11 cellular contexts compared by ENCODE assay signal in genomic region chr10:119412244-119412750, GRCh38.
A peak's percentile ranks its signal among the peaks of the same experiment; 100 is the strongest.
DNase-seq lines count a peak whose midpoint lies in the region; ATAC-seq, FAIRE-seq and TF ChIP-seq lines count a peak whose summit lies in the region.
"Had no signal": no experiment of that assay in that cellular context is flagged by ENCODE, and none has a peak within 500 bp of the region (broad histone marks: within the 10 kb centered on the region; RNA-seq: fewer than 3 reads in every experiment).

No MANE protein-coding gene starts in this region.

- no peak overlapping the region for H3K27ac ChIP-seq in endothelial cell of umbilical vein (ENCODE audit: insufficient read depth, low read depth, low read length)
- H3K27ac ChIP-seq in lower lobe of right lung, result peak overlapping the region; percentile 77
- H3K27ac ChIP-seq in subcutaneous abdominal adipose tissue (ENCODE audit: low read depth, low read length), result peak overlapping the region; percentile 17
- H3K27ac ChIP-seq: KMS-11, SJSA1 had no signal

- no peak overlapping the region for H2AFZ ChIP-seq in endothelial cell of umbilical vein (ENCODE audit: low read depth, low read length)

- peak; percentile 73 for FAIRE-seq in endothelial cell of umbilical vein (lab: Jason Lieb, UNC)

- DNase-seq in M059J (ENCODE audit: low read depth) (peak; percentile 39), endothelial cell of umbilical vein (ENCODE audit: low read depth, low spot score) (peak; percentile 50), lower lobe of right lung (peak; percentile 81), islet precursor cell (no peak), T-helper 2 cell (no peak), amniotic stem cell (lab: John Stamatoyannopoulos, UW) (no peak)
- DNase-seq in activated CD4-positive, alpha-beta T cell treated with anti-CD3 and anti-CD28 coated beads, Interleukin-2, amount 50 U/mL, for 1 hour, result no peak

- no peak overlapping the region for H3K4me2 ChIP-seq in endothelial cell of umbilical vein (ENCODE audit: insufficient read depth, low read length)
- H3K4me2 ChIP-seq: KMS-11 had no signal

- no peak overlapping the region for H3K4me3 ChIP-seq in endothelial cell of umbilical vein (replicated peaks in 1 of 3; ENCODE audit: insufficient read depth in 1 of 3, low read depth in 1 of 3, low read length in 3 of 3)
- no peak overlapping the region for H3K4me3 ChIP-seq in lower lobe of right lung
- H3K4me3 ChIP-seq in subcutaneous abdominal adipose tissue (ENCODE audit: low read depth in 1 of 5, low read length in 5 of 5), result no peak overlapping the region
- H3K4me3 ChIP-seq: SJSA1 had no signal

- POLR2A ChIA-PET in endothelial cell of umbilical vein (lab: Charles Lee), result no interaction called here

- peak; percentile 60 to 77 for ATAC-seq in lower lobe of right lung
- ATAC-seq: HCT116 had no signal

- no peaks in the 10 kb centered on the region for H3K9me3 ChIP-seq in endothelial cell of umbilical vein (replicated peaks; ENCODE audit: control insufficient read depth, insufficient read depth, low read length)
- no peaks in the 10 kb centered on the region for H3K9me3 ChIP-seq in lower lobe of right lung
- H3K9me3 ChIP-seq in subcutaneous abdominal adipose tissue (ENCODE audit: control insufficient read depth in 5 of 5, low read length in 5 of 5), result no peaks in the 10 kb centered on the region
- H3K9me3 ChIP-seq: SJSA1 had no signal

- BruUV-seq in endothelial cell of umbilical vein (replicated peaks; lab: Mats Ljungman, UMichigan), result no TSS peak

- H4K20me1 ChIP-seq in endothelial cell of umbilical vein (replicated peaks; ENCODE audit: control insufficient read depth, extremely low read depth, insufficient read depth, low read length), result no peaks in the 10 kb centered on the region

- H3K36me3 ChIP-seq in endothelial cell of umbilical vein (ENCODE audit: control insufficient read depth in 2 of 2, extremely low read depth in 1 of 2, insufficient read depth in 2 of 2, low read length in 2 of 2) (no peaks in the 10 kb centered on the region), lower lobe of right lung (no peaks in the 10 kb centered on the region), subcutaneous abdominal adipose tissue (ENCODE audit: control insufficient read depth in 5 of 5, insufficient read depth in 5 of 5, low read length in 5 of 5) (peaks cover 0 to 2% (median 0%) of the 10 kb centered on the region in 5 donors)
- H3K36me3 ChIP-seq: SJSA1 had no signal

- CTCF ChIA-PET in endothelial cell of umbilical vein (lab: Charles Lee), result interaction anchor here (0.9 to 2.5 kb wide), 6 partner anchors 43 to 213 kb away, joined by 3 to 15 read pairs (median 4); partner anchors contain the start of gene GRK5

- TF ChIP-seq POLR2A in endothelial cell of umbilical vein (IDR thresholded peaks at IDR 0.05; ENCODE audit: low read depth, low read length), result no peak

- H3K9me1 ChIP-seq in endothelial cell of umbilical vein (replicated peaks; ENCODE audit: control insufficient read depth, extremely low read depth, insufficient read depth, low read length), result no peaks in the 10 kb centered on the region

- TF ChIP-seq CTCF in endothelial cell of umbilical vein (IDR thresholded peaks at IDR 0.05; ENCODE audit: extremely low read depth in 1 of 2, insufficient read depth in 1 of 2, low read depth in 1 of 2, low read length in 2 of 2), result no peak
- no peak for TF ChIP-seq CTCF in lower lobe of right lung (IDR thresholded peaks at IDR 0.05)

- no peaks in the 10 kb centered on the region for H3K27me3 ChIP-seq in endothelial cell of umbilical vein (ENCODE audit: control insufficient read depth in 2 of 2, insufficient read depth in 2 of 2, low read length in 2 of 2)
- H3K27me3 ChIP-seq in lower lobe of right lung (ENCODE audit: low read depth), result no peaks in the 10 kb centered on the region
- H3K27me3 ChIP-seq in subcutaneous abdominal adipose tissue (ENCODE audit: control insufficient read depth in 5 of 5, insufficient read depth in 4 of 5, low read length in 5 of 5), result peaks cover 0 to 4% (median 0%) of the 10 kb centered on the region in 5 donors
- H3K27me3 ChIP-seq: SJSA1 had no signal

- peaks cover 34% of the 10 kb centered on the region for H3K4me1 ChIP-seq in endothelial cell of umbilical vein (ENCODE audit: control insufficient read depth, extremely low read depth, insufficient read depth, low read length)
- peaks cover 46% of the 10 kb centered on the region for H3K4me1 ChIP-seq in lower lobe of right lung
- H3K4me1 ChIP-seq in subcutaneous abdominal adipose tissue (ENCODE audit: control insufficient read depth in 5 of 5, insufficient read depth in 5 of 5, low read length in 5 of 5), result peaks cover 0 to 56% (median 29%) of the 10 kb centered on the region in 5 donors

- intact Hi-C loops in endothelial cell of umbilical vein (cut with micrococcal nuclease), result loop anchor here (5.0 kb wide), 1 partner anchor 160 kb away; no protein-coding TSS in a partner anchor
- intact Hi-C loops in lower lobe of right lung (cut with DNase I), result no loop called here

- dilution Hi-C loops in endothelial cell of umbilical vein (cut with MboI; ENCODE audit: extremely low pct_ligation_motif_present, low sequenced_read_pairs), result no loop called here

- no peak overlapping the region for H3K9ac ChIP-seq in endothelial cell of umbilical vein (replicated peaks; ENCODE audit: extremely low read depth, insufficient read depth, low read length)
- peak overlapping the region in 2 of 5 donors; percentile 29 to 63 for H3K9ac ChIP-seq in subcutaneous abdominal adipose tissue (ENCODE audit: low read length in 5 of 5)
- H3K9ac ChIP-seq: KMS-11 had no signal

- H3K79me2 ChIP-seq in endothelial cell of umbilical vein (ENCODE audit: control insufficient read depth, insufficient read depth, low read length), result no peaks in the 10 kb centered on the region

TF ChIP-seq in endothelial cell of umbilical vein, 7 proteins besides CTCF, POLR2A, EP300 and RAD21:
- no peak for TF ChIP-seq EZH2 (IDR thresholded peaks at IDR 0.05; ENCODE audit: borderline replicate concordance, low read depth, low read length, severe bottlenecking)
- TF ChIP-seq GATA2 (IDR thresholded peaks at IDR 0.05; ENCODE audit: insufficient read depth, insufficient read length, low read depth, low read length), result no peak
- no peak for TF ChIP-seq MYC (IDR thresholded peaks at IDR 0.05; ENCODE audit: low read depth, low read length)
- no peak for TF ChIP-seq JUN (IDR thresholded peaks at IDR 0.05; ENCODE audit: borderline replicate concordance, insufficient read depth, insufficient read length, low read depth)
- no peak for TF ChIP-seq FOS (IDR thresholded peaks at IDR 0.05; ENCODE audit: borderline replicate concordance, insufficient read depth, low read length)
- TF ChIP-seq POLR2AphosphoS5 (IDR thresholded peaks at IDR 0.05; ENCODE audit: insufficient read depth, low read depth, low read length), result no peak
- no peak for TF ChIP-seq MAX (IDR thresholded peaks at IDR 0.05; ENCODE audit: insufficient read depth, insufficient read length)

Comparison
In these comparisons a context has a peak if more than half of its experiments do, and no peak if none do; other contexts are left out.
1. DNase-seq: peak in M059J (single experiment), endothelial cell of umbilical vein (single experiment) and lower lobe of right lung (single experiment); none in islet precursor cell (single experiment), T-helper 2 cell (0 of 5), amniotic stem cell (single experiment) and activated CD4-positive, alpha-beta T cell treated with anti-CD3 and anti-CD28 coated beads, Interleukin-2, amount 50 U/mL, for 1 hour (single experiment).